In the genomic region with DNA sequence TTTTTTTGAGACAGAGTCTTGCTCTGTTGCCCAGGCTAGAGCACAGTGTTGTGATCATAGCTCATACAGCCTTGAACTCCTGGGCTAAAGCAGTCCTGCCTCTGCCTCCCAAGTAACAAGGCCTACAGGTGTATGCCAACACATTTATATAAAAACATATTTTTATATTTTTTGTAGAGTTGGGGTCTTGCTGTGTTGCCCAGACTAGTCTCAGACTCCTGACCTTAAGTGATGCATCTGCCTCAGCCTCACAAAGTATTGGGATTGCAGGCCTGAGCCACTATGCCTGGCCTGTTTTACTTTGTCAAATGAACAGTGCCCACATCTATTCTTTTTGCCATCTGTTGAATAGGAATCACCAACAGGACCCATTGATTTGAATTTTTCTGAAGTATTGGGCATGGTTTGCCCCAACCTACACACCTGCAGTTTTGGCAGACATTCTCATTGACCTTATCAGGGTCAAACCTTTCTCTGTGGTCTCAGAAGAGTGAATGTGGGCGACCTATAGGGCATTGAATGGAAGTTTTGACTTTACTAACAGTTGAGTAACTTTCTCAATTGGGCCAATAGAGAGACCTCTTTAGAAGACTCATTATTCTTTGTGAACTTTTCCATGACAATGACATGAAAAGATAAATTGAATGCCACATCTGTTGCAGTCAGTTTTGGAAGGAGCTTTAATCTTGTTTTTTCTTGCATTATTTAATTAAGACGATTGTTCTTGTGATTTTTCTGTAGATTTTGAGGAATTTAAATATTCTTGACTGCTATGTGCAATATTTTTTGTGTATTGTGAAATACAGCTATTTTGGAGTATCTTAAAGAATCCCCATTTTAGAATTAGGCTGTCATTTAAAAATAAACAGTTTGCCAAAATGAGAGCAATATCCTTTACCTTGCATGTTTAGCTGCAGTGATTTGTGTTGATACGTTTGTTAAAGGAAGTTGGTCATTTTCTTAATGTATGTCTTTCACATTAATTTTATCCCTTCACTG, we compare ENCODE assay signal across 10 cellular contexts. TPM values are rescaled to one million over a fixed set of nuclear protein-coding genes. Genes with fewer than 3 reads are reported as not detected.
A peak's percentile ranks its signal among the peaks of the same experiment; 100 is the strongest.
DNase-seq lines count a peak whose midpoint lies in the region; TF ChIP-seq lines count a peak whose summit lies in the region.
"Had no signal": no experiment of that assay in that cellular context is flagged by ENCODE, and none has a peak within 500 bp of the region (broad histone marks: within the 10 kb centered on the region; RNA-seq: fewer than 3 reads in every experiment).

No MANE protein-coding gene starts in this region.

- H3K27ac ChIP-seq in VCaP = peak overlapping the region; percentile 99; the same call in 1 of the 2 replicates

- H3K4me1 Mint-ChIP-seq in immature natural killer cell (peaks cover 63 to 88% of the 10 kb centered on the region in 2 donors), type B pancreatic cell (ENCODE audit: unreplicated experiment) (peaks cover 24% of the 10 kb centered on the region)

- peaks cover 8 to 12% (median 10%) of the 10 kb centered on the region in 3 donors for H3K27me3 Mint-ChIP-seq in immature natural killer cell (ENCODE audit: low read depth in 3 of 3)
- no peaks in the 10 kb centered on the region for H3K27me3 Mint-ChIP-seq in type B pancreatic cell

- peaks cover 0 to 2% (median 0%) of the 10 kb centered on the region in 6 donors for H3K9me3 Mint-ChIP-seq in immature natural killer cell
- H3K9me3 Mint-ChIP-seq in type B pancreatic cell = no peaks in the 10 kb centered on the region

- no peak for TF ChIP-seq CTCF in VCaP (conservative IDR thresholded peaks at IDR 0.05)
- TF ChIP-seq CTCF in type B pancreatic cell (conservative IDR thresholded peaks at IDR 0.05) = no peak

- H3K4me3 Mint-ChIP-seq in immature natural killer cell (peak overlapping the region in 3 of 5 donors; percentile 10 to 58 (median 57)), type B pancreatic cell (peak overlapping the region; percentile 60)

- H3K36me3 Mint-ChIP-seq in immature natural killer cell (peaks cover 7 to 9% (median 9%) of the 10 kb centered on the region in 3 donors), type B pancreatic cell (peaks cover 27% of the 10 kb centered on the region)

- peak; percentile 23 for DNase-seq in stimulated activated CD4-positive, alpha-beta T cell treated with anti-CD3 and anti-CD28 coated beads, Interleukin-15, amount 100 ng/mL, for 24 hours
- DNase-seq in stimulated activated CD4-positive, alpha-beta T cell treated with anti-CD3 and anti-CD28 coated beads, Interleukin-1b, Interleukin-23, amount 100 ng/mL, for 48 hours = no peak
- no peak for DNase-seq in immature natural killer cell
- no peak for DNase-seq in type B pancreatic cell (ENCODE audit: extremely low spot score, unreplicated experiment)
- DNase-seq in hypothalamus (lab: John Stamatoyannopoulos, UW) = no peak
- DNase-seq in COR-L47 (lab: John Stamatoyannopoulos, UW) = no peak
- DNase-seq in NCI-H774 (lab: John Stamatoyannopoulos, UW) = no peak
- DNase-seq: cerebellar nuclear complex, PC-3 had no signal

- H3K27ac Mint-ChIP-seq in immature natural killer cell = peak overlapping the region; percentile 11 to 68 (median 48)
- H3K27ac Mint-ChIP-seq in type B pancreatic cell = peak overlapping the region; percentile 35

RNA-seq across cellular contexts. Expression of gene IREB2, which starts 2.7 kb away (rescaled TPM):
- polyA plus RNA-seq in immature natural killer cell = 10 to 100 TPM; 10.5 to 30.5 (median 13.8) TPM
- total RNA-seq in type B pancreatic cell (ENCODE audit: low replicate concordance) = 76.9 and 83.8 TPM in 2 replicates
